24 cellular contexts compared by ENCODE assay signal in the genomic region with DNA sequence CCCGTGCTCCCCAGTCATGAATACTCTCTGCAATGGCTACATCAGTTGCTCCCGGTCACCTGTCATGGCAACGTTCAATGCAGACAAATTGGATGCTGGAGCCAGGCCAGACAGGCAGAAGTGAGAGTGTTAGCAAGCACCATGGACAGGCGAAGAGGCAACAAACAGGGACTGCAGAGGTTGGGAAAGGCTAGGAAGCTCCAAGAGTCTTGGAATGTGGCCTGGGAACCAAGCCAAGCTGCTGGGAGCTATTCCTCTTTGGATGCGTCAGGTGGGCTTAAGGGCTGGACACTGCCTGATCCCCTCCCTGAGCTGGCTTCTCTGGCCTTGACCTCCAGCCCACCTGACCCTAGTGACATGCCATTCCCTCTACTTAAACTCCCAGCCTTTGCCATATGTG.
DNase-seq lines count a peak whose midpoint lies in the region; ATAC-seq and FAIRE-seq lines count a peak whose summit lies in the region.
"Had no signal": no experiment of that assay in that cellular context is flagged by ENCODE, and none has a peak within 500 bp of the region (broad histone marks: within the 10 kb centered on the region; RNA-seq: fewer than 3 reads in every experiment).

No MANE protein-coding gene starts in this region.

- no peak overlapping the region for H3K4me3 Mint-ChIP-seq in activated CD4-positive, alpha-beta memory T cell treated with anti-CD3 and anti-CD28 coated beads, Interleukin-2, amount 10 ng/mL, durations not matched to agents 7 days and 5 days
- H3K4me3 Mint-ChIP-seq: activated naive CD4-positive, alpha-beta T cell treated with anti-CD3 and anti-CD28 coated beads, Interleukin-2, amount 50 U/mL, for 24 hours; activated T-helper 1 cell treated with anti-CD3 and anti-CD28 coated beads, Interleukin-12 subunit alpha, Interleukin-12 subunit beta, Interleukin-2, Interleukin-4 antibody, amounts not matched to agents 30 ng/mL and 10 ng/mL and 1 ng/mL, durations not matched to agents 14 hours and 24 hours and 36 hours; H9 had no signal

- FAIRE-seq in HTR-8/SVneo (lab: Jason Lieb, UNC) (no peak), RCC 7860 (lab: Jason Lieb, UNC) (no peak)

- no peaks in the 10 kb centered on the region for H3K4me1 Mint-ChIP-seq in activated CD4-positive, alpha-beta memory T cell treated with anti-CD3 and anti-CD28 coated beads, Interleukin-2, amount 10 ng/mL, durations not matched to agents 7 days and 5 days
- H3K4me1 Mint-ChIP-seq: activated naive CD4-positive, alpha-beta T cell treated with anti-CD3 and anti-CD28 coated beads, Interleukin-2, amount 50 U/mL, for 24 hours had no signal

- no peak for ATAC-seq in HG02623 (IDR thresholded peaks at IDR 0.05; ENCODE audit: unreplicated experiment)
- no peak for ATAC-seq in GM18909 (IDR thresholded peaks at IDR 0.05; ENCODE audit: poor library complexity, unreplicated experiment)
- ATAC-seq: heart right ventricle, left lung had no signal

- DNase-seq in DMS153 (lab: John Stamatoyannopoulos, UW) (peak; percentile 12), DMS153 treated with DMSO at 0.1 percent for 48 hours (lab: John Stamatoyannopoulos, UW; ENCODE audit: unreplicated experiment) (no peak), HTR-8/SVneo (ENCODE audit: insufficient read length, low spot score) (peak; percentile 52), RCC 7860 (ENCODE audit: low spot score) (peak; percentile 50), glomerular visceral epithelial cell (ENCODE audit: extremely low spot score) (peak; percentile 64)
- no peak for DNase-seq in activated CD4-positive, alpha-beta memory T cell treated with anti-CD3 and anti-CD28 coated beads, Interleukin-2, amount 10 ng/mL, durations not matched to agents 7 days and 5 days
- DNase-seq: 8988T; activated CD4-positive, alpha-beta T cell treated with anti-CD3 and anti-CD28 coated beads, Interleukin-2, amount 50 U/mL, for 1 hour; anterior cingulate cortex; BE2C; central memory CD4-positive, alpha-beta T cell; dermis blood vessel endothelial cell; H9; heart right ventricle; left lung; NCI-H1417 treated with DMSO at 0.1 percent for 48 hours; NCI-H526 treated with DMSO at 0.1 percent for 48 hours; stimulated activated CD4-positive, alpha-beta T cell treated with anti-CD3 and anti-CD28 coated beads, Interleukin-2, amount 100 ng/mL, for 24 hours; T-helper 9 cell had no signal

- no peaks in the 10 kb centered on the region for H3K9me3 Mint-ChIP-seq in activated CD4-positive, alpha-beta memory T cell treated with anti-CD3 and anti-CD28 coated beads, Interleukin-2, amount 10 ng/mL, durations not matched to agents 7 days and 5 days
- H3K9me3 Mint-ChIP-seq: activated naive CD4-positive, alpha-beta T cell treated with anti-CD3 and anti-CD28 coated beads, Interleukin-2, amount 50 U/mL, for 24 hours; activated T-helper 1 cell treated with anti-CD3 and anti-CD28 coated beads, Interleukin-12 subunit alpha, Interleukin-12 subunit beta, Interleukin-2, Interleukin-4 antibody, amounts not matched to agents 30 ng/mL and 10 ng/mL and 1 ng/mL, durations not matched to agents 14 hours and 24 hours and 36 hours; H9 had no signal

- H3K36me3 Mint-ChIP-seq in activated CD4-positive, alpha-beta memory T cell treated with anti-CD3 and anti-CD28 coated beads, Interleukin-2, amount 10 ng/mL, durations not matched to agents 7 days and 5 days (ENCODE audit: low read depth): no peaks in the 10 kb centered on the region
- H3K36me3 Mint-ChIP-seq: activated naive CD4-positive, alpha-beta T cell treated with anti-CD3 and anti-CD28 coated beads, Interleukin-2, amount 50 U/mL, for 24 hours had no signal

- POLR2A ChIA-PET in activated CD4-positive, alpha-beta memory T cell treated with anti-CD3 and anti-CD28 coated beads, Interleukin-2, amount 10 ng/mL, durations not matched to agents 7 days and 5 days (lab: Charles Lee): no interaction called here

- no peaks in the 10 kb centered on the region for H3K27me3 Mint-ChIP-seq in activated CD4-positive, alpha-beta memory T cell treated with anti-CD3 and anti-CD28 coated beads, Interleukin-2, amount 10 ng/mL, durations not matched to agents 7 days and 5 days

- H3K27ac Mint-ChIP-seq in activated CD4-positive, alpha-beta memory T cell treated with anti-CD3 and anti-CD28 coated beads, Interleukin-2, amount 10 ng/mL, durations not matched to agents 7 days and 5 days: no peak overlapping the region
- H3K27ac Mint-ChIP-seq: activated naive CD4-positive, alpha-beta T cell treated with anti-CD3 and anti-CD28 coated beads, Interleukin-2, amount 50 U/mL, for 24 hours; activated T-helper 1 cell treated with anti-CD3 and anti-CD28 coated beads, Interleukin-12 subunit alpha, Interleukin-12 subunit beta, Interleukin-2, Interleukin-4 antibody, amounts not matched to agents 30 ng/mL and 10 ng/mL and 1 ng/mL, durations not matched to agents 14 hours and 24 hours and 36 hours; progenitor cell of endocrine pancreas had no signal

- CTCF ChIA-PET in activated CD4-positive, alpha-beta memory T cell treated with anti-CD3 and anti-CD28 coated beads, Interleukin-2, amount 10 ng/mL, durations not matched to agents 7 days and 5 days (lab: Charles Lee): no interaction called here

Comparison
In these comparisons a context has a peak if more than half of its experiments do, and no peak if none do; other contexts are left out.
1. DNase-seq: peak in DMS153 (single experiment), HTR-8/SVneo (single experiment), RCC 7860 (single experiment) and glomerular visceral epithelial cell (single experiment); none in DMS153 treated with DMSO at 0.1 percent for 48 hours (single experiment) and activated CD4-positive, alpha-beta memory T cell treated with anti-CD3 and anti-CD28 coated beads, Interleukin-2, amount 10 ng/mL, durations not matched to agents 7 days and 5 days (single experiment).